In the genomic region with DNA sequence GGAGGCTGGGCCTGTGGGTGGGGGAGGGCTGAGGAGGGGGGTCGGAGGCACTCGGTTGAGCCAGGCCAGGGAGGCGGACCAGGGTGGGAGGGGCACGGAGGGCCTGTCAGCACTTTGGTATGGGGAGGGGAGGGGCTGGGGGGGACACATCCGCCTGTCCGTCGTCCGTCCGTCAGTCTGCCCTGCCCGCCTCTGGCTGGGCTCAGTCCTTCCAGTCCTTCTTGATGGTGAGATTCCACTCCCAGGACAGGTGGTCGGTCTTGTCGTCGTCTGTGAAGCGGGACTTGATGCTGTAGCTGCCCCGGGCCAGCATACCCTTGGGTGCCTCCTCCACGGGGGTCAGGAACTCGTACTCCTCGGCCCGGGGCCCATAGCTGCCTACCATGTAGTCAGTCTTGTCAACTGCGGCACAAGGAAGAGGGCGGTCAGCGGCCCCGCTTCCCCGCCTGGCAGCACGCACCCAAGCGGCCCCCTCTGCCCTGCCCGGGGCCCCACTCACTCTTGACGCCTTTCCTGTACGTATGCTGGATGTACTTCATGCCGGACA, we compare ENCODE assay signal across 6 cellular contexts. TPM values are rescaled to one million over a fixed set of nuclear protein-coding genes. Genes with fewer than 3 reads are reported as not detected.
DNase-seq lines count a peak whose midpoint lies in the region; ATAC-seq and TF ChIP-seq lines count a peak whose summit lies in the region.

No MANE protein-coding gene starts in this region.

- H3K9ac ChIP-seq in DND-41 (ENCODE audit: low read depth, low read length): peak overlapping the region; percentile 99

- H3K79me2 ChIP-seq in DND-41 (ENCODE audit: insufficient read depth, low read length): peaks cover 66% of the 10 kb centered on the region

- DNase-seq in DND-41 (no peak), RWPE1 (ENCODE audit: low spot score) (peak; percentile 81), left ventricle myocardium superior (peak; percentile 49), vagina (ENCODE audit: extremely low spot score in 2 of 2) (peak in 1 of 2 donors; percentile 88), GM19240 (ENCODE audit: insufficient read length, low spot score) (no peak), NCI-H446 treated with DMSO at 0.1 percent for 48 hours (lab: John Stamatoyannopoulos, UW) (no peak)

- POLR2A ChIA-PET in RWPE1 (lab: Yijun Ruan, JAX; ENCODE audit: low non-redundant PET): interaction anchor here (0.5 to 0.8 kb wide), 2 partner anchors 16 to 24 kb away, joined by 3 to 4 read pairs; no protein-coding TSS in a partner anchor

- ATAC-seq in DND-41 (ENCODE audit: insufficient read depth, low read depth) (no peak), left ventricle myocardium superior (peak; percentile 0)

- H3K9me3 ChIP-seq in DND-41 (ENCODE audit: insufficient read depth, low read length, severe bottlenecking) (no peaks in the 10 kb centered on the region), vagina (no peaks in the 10 kb centered on the region)

- no peak for TF ChIP-seq POLR2A in vagina (IDR thresholded peaks at IDR 0.05)

- TF ChIP-seq CTCF in DND-41 (IDR thresholded peaks at IDR 0.05; ENCODE audit: borderline replicate concordance, extremely low read depth, low read length, poor library complexity, severe bottlenecking) (no peak), RWPE1 (conservative IDR thresholded peaks at IDR 0.05; ENCODE audit: low read depth) (no peak), vagina (IDR thresholded peaks at IDR 0.05) (no peak)

- no peak overlapping the region for H2AFZ ChIP-seq in DND-41 (ENCODE audit: low read depth, low read length)

- H3K4me1 ChIP-seq in DND-41 (ENCODE audit: insufficient read depth, low read length) (peaks cover 36% of the 10 kb centered on the region), vagina (peaks cover 71% of the 10 kb centered on the region)

- H3K27ac ChIP-seq in DND-41 (ENCODE audit: low read length) (no peak overlapping the region; the same call in 1 of the 2 replicates), RWPE1 (peak overlapping the region; percentile 97), vagina (peak overlapping the region; percentile 82)

- peak overlapping the region; percentile 85; the same call in 1 of the 2 replicates for H3K4me2 ChIP-seq in DND-41 (ENCODE audit: insufficient read depth, low read length)

- intact Hi-C loops in left ventricle myocardium superior (cut with micrococcal nuclease): no loop called here
- intact Hi-C loops in vagina (cut with DNase I): no loop called here

- peaks cover 62% of the 10 kb centered on the region for H4K20me1 ChIP-seq in DND-41 (ENCODE audit: insufficient read depth, low read length)

- peak overlapping the region in 1 of 2 experiments; percentile 83; a peak in 1 of 4 replicates for H3K4me3 ChIP-seq in DND-41 (ENCODE audit: low read depth in 1 of 2, low read length in 2 of 2)
- H3K4me3 ChIP-seq in vagina: peak overlapping the region in 1 of 2 donors; percentile 67

- no peaks in the 10 kb centered on the region for H3K27me3 ChIP-seq in DND-41 (ENCODE audit: insufficient read depth, low read length, poor library complexity)
- H3K27me3 ChIP-seq in vagina: no peaks in the 10 kb centered on the region

- CTCF ChIA-PET in RWPE1 (lab: Yijun Ruan, JAX): interaction anchor here (0.6 to 1.5 kb wide), 4 partner anchors 8 to 147 kb away, joined by 3 to 5 read pairs (median 4); a partner anchor contains a TSS

- H3K36me3 ChIP-seq in DND-41 (ENCODE audit: insufficient read depth, low read length) (peaks cover 63% of the 10 kb centered on the region), vagina (peaks cover 0 to 9% of the 10 kb centered on the region in 2 donors)

RNA-seq across cellular contexts. Expression of a gene that starts 2.4 kb away (rescaled TPM):
- total RNA-seq in left ventricle myocardium superior (114 TPM), vagina (120 TPM)

RNA-seq across cellular contexts. Expression of a gene that starts 8.4 kb away (rescaled TPM):
- total RNA-seq in left ventricle myocardium superior (362 TPM), vagina (463 TPM)

RNA-seq across cellular contexts. Expression of a gene that starts 22.6 kb away (rescaled TPM):
- 32.0 TPM for total RNA-seq in left ventricle myocardium superior
- 78.8 TPM for total RNA-seq in vagina

RNA-seq across cellular contexts. Expression of a gene that starts 22.8 kb away (rescaled TPM):
- 173 TPM for total RNA-seq in left ventricle myocardium superior
- 135 TPM for total RNA-seq in vagina

RNA-seq across cellular contexts. Expression of a gene that starts 33.3 kb away (rescaled TPM):
- total RNA-seq in left ventricle myocardium superior: 0.69 TPM
- 4.7 TPM for total RNA-seq in vagina

Comparison
In these comparisons a context has a peak if more than half of its experiments do, and no peak if none do; other contexts are left out.
1. DNase-seq: peak in RWPE1 (single experiment) and left ventricle myocardium superior (single experiment); none in DND-41 (single experiment), GM19240 (single experiment) and NCI-H446 treated with DMSO at 0.1 percent for 48 hours (single experiment).